In genomic region chr22:43406186-43406790, GRCh38 we compare ENCODE assay signal across 10 cellular contexts. TPM values are rescaled to one million over a fixed set of nuclear protein-coding genes. Genes with fewer than 3 reads are reported as not detected.
"Had no signal": no experiment of that assay in that cellular context is flagged by ENCODE, and none has a peak within 500 bp of the region (broad histone marks: within the 10 kb centered on the region; RNA-seq: fewer than 3 reads in every experiment).

No MANE protein-coding gene starts in this region.

- ATAC-seq: K562 had no signal

- FAIRE-seq: K562 had no signal

- H3K4me3 ChIP-seq: GM23248, K562 had no signal

- H3K9ac ChIP-seq: GM23248 had no signal

- H2AFZ ChIP-seq: GM23248 had no signal

- DNase-seq: GOT3, HCEC 1CT, HFFc6, KG1 had no signal

- H3K27ac ChIP-seq: GM23248, HL-60 had no signal

RNA-seq across cellular contexts. Expression of gene MPPED1, which starts 5.5 kb away (rescaled TPM):
- total RNA-seq: GM23248, H4, HFFc6, HT1080, IMR-90, K562 had no signal
- polyA plus RNA-seq: GM23248, IMR-90, K562 had no signal
